8 cellular contexts compared by ENCODE assay signal in the genomic region with DNA sequence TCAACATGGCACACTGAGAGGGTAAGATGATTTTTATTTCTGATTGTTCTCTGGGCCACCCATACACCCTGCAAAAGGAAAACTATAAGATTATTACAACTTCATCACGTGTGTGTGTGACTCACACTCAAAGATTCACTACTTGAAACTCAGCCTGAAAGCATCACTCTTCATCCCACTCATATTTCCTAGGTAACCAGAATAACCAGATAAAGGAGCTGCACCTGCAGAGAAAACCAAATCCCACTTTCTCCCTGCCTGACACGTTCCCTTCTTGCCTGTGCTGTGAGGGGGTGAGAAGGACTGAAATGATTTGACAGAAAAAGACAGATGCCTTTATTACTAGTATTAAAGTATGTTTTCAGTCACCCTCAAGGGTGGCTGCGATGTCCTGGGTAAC.
DNase-seq lines count a peak whose midpoint lies in the region; ATAC-seq and TF ChIP-seq lines count a peak whose summit lies in the region.

No MANE protein-coding gene starts in this region.

- H3K36me3 ChIP-seq in SK-N-SH (replicated peaks in 1 of 2; ENCODE audit: control insufficient read depth in 1 of 2, insufficient read depth in 2 of 2, low read length in 1 of 2), result no peaks in the 10 kb centered on the region
- H3K36me3 ChIP-seq in adrenal gland (replicated peaks in 1 of 2), result peaks cover 0 to 16% of the 10 kb centered on the region in 2 donors

- no peak overlapping the region for H3K4me2 ChIP-seq in SK-N-SH

- H3K4me3 ChIP-seq in SK-N-SH (ENCODE audit: low read depth in 2 of 2, low read length in 1 of 2), result no peak overlapping the region
- H3K4me3 ChIP-seq in adrenal gland, result no peak overlapping the region

- no peaks in the 10 kb centered on the region for H3K79me2 ChIP-seq in SK-N-SH (ENCODE audit: insufficient read depth)

- no peak overlapping the region for H3K27ac ChIP-seq in SK-N-SH (ENCODE audit: low read depth in 2 of 2, low read length in 1 of 2)
- peak overlapping the region in 3 of 5 donors; percentile 21 to 75 (median 31) for H3K27ac ChIP-seq in adrenal gland

- no peaks in the 10 kb centered on the region for H3F3A ChIP-seq in SK-N-SH (replicated peaks; ENCODE audit: insufficient read depth)

- CTCF ChIA-PET in SK-N-SH (lab: Yijun Ruan, JAX), result no interaction called here

- TF ChIP-seq POLR2A in adrenal gland (IDR thresholded peaks at IDR 0.05), result no peak

- H3K9me3 ChIP-seq in SK-N-SH (no peaks in the 10 kb centered on the region), adrenal gland (replicated peaks in 1 of 3) (no peaks in the 10 kb centered on the region)

- H4K20me1 ChIP-seq in SK-N-SH (ENCODE audit: insufficient read depth), result no peaks in the 10 kb centered on the region

- WGBS in SK-N-SH (ENCODE audit: low lambda C conversion rate), result 7% methylated on average over 3 of the region's 3 CpGs
- WGBS in adrenal gland, 4 donors, result 60 to 71% (median 62%) methylated on average over 3 of the region's 3 CpGs

- POLR2A ChIA-PET in SK-N-SH (lab: Yijun Ruan, JAX), result no interaction called here

- ATAC-seq in SK-N-SH treated with all-trans-retinoic acid at 6 μM for 48 hours (no peak), HG03060 (IDR thresholded peaks at IDR 0.05; ENCODE audit: low read depth, unreplicated experiment) (peak; percentile 44)

- H3K9ac ChIP-seq in SK-N-SH, result no peak overlapping the region

- H3K9me2 ChIP-seq in SK-N-SH, result no peaks in the 10 kb centered on the region

- H3K27me3 ChIP-seq in SK-N-SH (ENCODE audit: insufficient read depth) (peaks cover 16% of the 10 kb centered on the region; the same call in 1 of the 2 replicates), adrenal gland (no peaks in the 10 kb centered on the region)

- H2AFZ ChIP-seq in SK-N-SH (ENCODE audit: low read depth), result no peak overlapping the region

- no peak for DNase-seq in SK-N-SH
- no peak for DNase-seq in adrenal gland
- peak; percentile 31 to 52 (median 34) for DNase-seq in stimulated activated CD4-positive, alpha-beta T cell treated with anti-CD3 and anti-CD28 coated beads, Interleukin-1b, Interleukin-23, amount 100 ng/mL, for 24 hours (ENCODE audit: low read depth in 4 of 4, low spot score in 1 of 4)
- DNase-seq in NCI-H345 treated with DMSO at 0.1 percent for 48 hours (lab: John Stamatoyannopoulos, UW; ENCODE audit: unreplicated experiment), result no peak
- no peak for DNase-seq in dermis blood vessel endothelial cell
- no peak for DNase-seq in KBM-7

- in situ Hi-C loops in KBM-7 (cut with MboI; ENCODE audit: low pct_unique_long_range_greater_than_20kb, low sequenced_read_pairs), result no loop called here

- TF ChIP-seq CTCF in SK-N-SH (IDR thresholded peaks at IDR 0.05) (no peak), adrenal gland (IDR thresholded peaks at IDR 0.05) (no peak)

- intact Hi-C loops in adrenal gland (cut with DNase I), result no loop called here

- TF ChIP-seq EP300 in SK-N-SH (IDR thresholded peaks at IDR 0.05; ENCODE audit: borderline replicate concordance in 1 of 2, low read depth in 1 of 2, low read length in 1 of 2), result no peak

- no peak for TF ChIP-seq RAD21 in SK-N-SH (IDR thresholded peaks at IDR 0.05; ENCODE audit: low read length)

- H3K4me1 ChIP-seq in SK-N-SH (ENCODE audit: control insufficient read depth in 1 of 2, insufficient read depth in 2 of 2, low read depth in 1 of 2, low read length in 1 of 2), result no peaks in the 10 kb centered on the region
- H3K4me1 ChIP-seq in adrenal gland (replicated peaks in 1 of 2), result peaks cover 25 to 66% of the 10 kb centered on the region in 2 donors

TF ChIP-seq in SK-N-SH, 30 proteins besides CTCF, POLR2A, EP300 and RAD21:
- TF ChIP-seq, protein P1, sequence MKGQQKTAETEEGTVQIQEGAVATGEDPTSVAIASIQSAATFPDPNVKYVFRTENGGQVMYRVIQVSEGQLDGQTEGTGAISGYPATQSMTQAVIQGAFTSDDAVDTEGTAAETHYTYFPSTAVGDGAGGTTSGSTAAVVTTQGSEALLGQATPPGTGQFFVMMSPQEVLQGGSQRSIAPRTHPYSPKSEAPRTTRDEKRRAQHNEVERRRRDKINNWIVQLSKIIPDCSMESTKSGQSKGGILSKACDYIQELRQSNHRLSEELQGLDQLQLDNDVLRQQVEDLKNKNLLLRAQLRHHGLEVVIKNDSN (IDR thresholded peaks at IDR 0.05; ENCODE audit: borderline replicate concordance, low read depth), result peak; percentile 14; the same call in 1 of the 2 replicates
- no peak for TF ChIP-seq RXRA (IDR thresholded peaks at IDR 0.05; ENCODE audit: borderline replicate concordance, low read depth)

TF ChIP-seq in SK-N-SH treated with all-trans-retinoic acid at 6 μM for 48 hours, 23 proteins besides CTCF, POLR2A, EP300 and RAD21:
- TF ChIP-seq, protein P2, sequence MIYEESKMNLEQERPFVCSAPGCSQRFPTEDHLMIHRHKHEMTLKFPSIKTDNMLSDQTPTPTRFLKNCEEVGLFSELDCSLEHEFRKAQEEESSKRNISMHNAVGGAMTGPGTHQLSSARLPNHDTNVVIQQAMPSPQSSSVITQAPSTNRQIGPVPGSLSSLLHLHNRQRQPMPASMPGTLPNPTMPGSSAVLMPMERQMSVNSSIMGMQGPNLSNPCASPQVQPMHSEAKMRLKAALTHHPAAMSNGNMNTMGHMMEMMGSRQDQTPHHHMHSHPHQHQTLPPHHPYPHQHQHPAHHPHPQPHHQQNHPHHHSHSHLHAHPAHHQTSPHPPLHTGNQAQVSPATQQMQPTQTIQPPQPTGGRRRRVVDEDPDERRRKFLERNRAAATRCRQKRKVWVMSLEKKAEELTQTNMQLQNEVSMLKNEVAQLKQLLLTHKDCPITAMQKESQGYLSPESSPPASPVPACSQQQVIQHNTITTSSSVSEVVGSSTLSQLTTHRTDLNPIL (CRISPR knock-in tag; IDR thresholded peaks at IDR 0.05; ENCODE audit: low read depth), result no peak
- TF ChIP-seq, protein P3, sequence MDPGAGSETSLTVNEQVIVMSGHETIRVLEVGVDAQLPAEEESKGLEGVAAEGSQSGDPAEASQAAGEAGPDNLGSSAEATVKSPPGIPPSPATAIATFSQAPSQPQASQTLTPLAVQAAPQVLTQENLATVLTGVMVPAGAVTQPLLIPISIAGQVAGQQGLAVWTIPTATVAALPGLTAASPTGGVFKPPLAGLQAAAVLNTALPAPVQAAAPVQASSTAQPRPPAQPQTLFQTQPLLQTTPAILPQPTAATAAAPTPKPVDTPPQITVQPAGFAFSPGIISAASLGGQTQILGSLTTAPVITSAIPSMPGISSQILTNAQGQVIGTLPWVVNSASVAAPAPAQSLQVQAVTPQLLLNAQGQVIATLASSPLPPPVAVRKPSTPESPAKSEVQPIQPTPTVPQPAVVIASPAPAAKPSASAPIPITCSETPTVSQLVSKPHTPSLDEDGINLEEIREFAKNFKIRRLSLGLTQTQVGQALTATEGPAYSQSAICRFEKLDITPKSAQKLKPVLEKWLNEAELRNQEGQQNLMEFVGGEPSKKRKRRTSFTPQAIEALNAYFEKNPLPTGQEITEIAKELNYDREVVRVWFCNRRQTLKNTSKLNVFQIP (CRISPR knock-in tag; IDR thresholded peaks at IDR 0.05; ENCODE audit: borderline replicate concordance, low read depth), result no peak
- TF ChIP-seq ZC3H10 (CRISPR knock-in tag; IDR thresholded peaks at IDR 0.05) (no peak), SNAI2 (CRISPR knock-in tag; IDR thresholded peaks at IDR 0.05) (no peak), ZNF70 (CRISPR knock-in tag; IDR thresholded peaks at IDR 0.05) (no peak), ZNF8 (CRISPR knock-in tag; IDR thresholded peaks at IDR 0.05) (no peak), ZNF565 (CRISPR knock-in tag; conservative IDR thresholded peaks at IDR 0.05; ENCODE audit: low read depth) (no peak), ZFP3 (CRISPR knock-in tag; IDR thresholded peaks at IDR 0.05) (no peak)
TF ChIP-seq in SK-N-SH treated with all-trans-retinoic acid at 6 μM for 48 hours: peak in this region for 0.

Comparison
In these comparisons a context has a peak if more than half of its experiments do, and no peak if none do; other contexts are left out.
1. DNase-seq: peak in stimulated activated CD4-positive, alpha-beta T cell treated with anti-CD3 and anti-CD28 coated beads, Interleukin-1b, Interleukin-23, amount 100 ng/mL, for 24 hours (4 of 4); none in SK-N-SH (single experiment), adrenal gland (0 of 7), NCI-H345 treated with DMSO at 0.1 percent for 48 hours (single experiment), dermis blood vessel endothelial cell (single experiment) and KBM-7 (single experiment).
2. H3K27ac ChIP-seq: peak in adrenal gland (3 of 5); none in SK-N-SH (0 of 2).